ENCODE assay signal across 32 cellular contexts in genomic region chr1:216711712-216712111, GRCh38.
"Had no signal": no experiment of that assay in that cellular context is flagged by ENCODE, and none has a peak within 500 bp of the region (broad histone marks: within the 10 kb centered on the region; RNA-seq: fewer than 3 reads in every experiment).

No MANE protein-coding gene starts in this region.

- DNase-seq: Karpas-422, Kasumi-1, MG63, MM.1S, MV-4-11, NCI-H1048, NCI-H1092, NCI-H1092 treated with DMSO at 0.1 percent for 48 hours, NCI-H1105, NCI-H1105 treated with DMSO at 0.1 percent for 48 hours, NCI-H1417, NCI-H1417 treated with DMSO at 0.1 percent for 48 hours, NCI-H146, NCI-H1694, NCI-H1694 treated with DMSO at 0.1 percent for 48 hours, NCI-H187, NCI-H187 treated with DMSO at 0.1 percent for 48 hours, NCI-H1930, NCI-H2029, NCI-H2029 treated with DMSO at 0.1 percent for 48 hours, NCI-H2081 treated with DMSO at 0.1 percent for 48 hours, NCI-H2107, NCI-H2171, NCI-H2171 treated with DMSO at 0.1 percent for 48 hours, NCI-H2227 treated with DMSO at 0.1 percent for 48 hours, NCI-H226, NCI-H345, NCI-H446 treated with DMSO at 0.1 percent for 48 hours, NCI-H510A, NCI-H510A treated with DMSO at 0.1 percent for 48 hours, NCI-H524, NCI-H524 treated with DMSO at 0.1 percent for 48 hours had no signal

- H3K9me3 ChIP-seq: MG63 had no signal

- H3K36me3 ChIP-seq: MG63 had no signal

- H3K4me3 ChIP-seq: MG63 had no signal
